30 cellular contexts compared by ENCODE assay signal in genomic region chr5:154254886-154255285, GRCh38.
"Had no signal": no experiment of that assay in that cellular context is flagged by ENCODE, and none has a peak within 500 bp of the region (broad histone marks: within the 10 kb centered on the region; RNA-seq: fewer than 3 reads in every experiment).

No MANE protein-coding gene starts in this region.

- H3K4me1 Mint-ChIP-seq: activated naive CD4-positive, alpha-beta T cell treated with anti-CD3 and anti-CD28 coated beads, Interleukin-2, amount 10 ng/mL, durations not matched to agents 7 days and 5 days had no signal

- ATAC-seq: activated CD8-positive, alpha-beta T cell treated with anti-CD3 and anti-CD28 coated beads, Interleukin-2, amount 10 ng/mL, durations not matched to agents 7 days and 5 days; activated naive CD8-positive, alpha-beta T cell treated with anti-CD3 and anti-CD28 coated beads, Interleukin-2, amount 50 U/mL, for 24 hours; activated T-cell treated with anti-CD3 and anti-CD28 coated beads, Interleukin-2, amount 50 U/mL, for 4 hours; PC-3; SK-N-SH treated with all-trans-retinoic acid at 6 μM for 48 hours; T-cell had no signal

- H3K4me3 Mint-ChIP-seq: activated B cell treated with CpG ODN at 0.5 μM for 24 hours; activated CD4-positive, alpha-beta T cell treated with anti-CD3 and anti-CD28 coated beads, Interleukin-2, amount 10 ng/mL, durations not matched to agents 7 days and 5 days; activated CD8-positive, alpha-beta T cell treated with anti-CD3 and anti-CD28 coated beads, Interleukin-2, amount 10 ng/mL, durations not matched to agents 7 days and 5 days; activated naive CD4-positive, alpha-beta T cell treated with anti-CD3 and anti-CD28 coated beads, Interleukin-2, amount 10 ng/mL, durations not matched to agents 7 days and 5 days; activated naive CD8-positive, alpha-beta T cell; activated naive CD8-positive, alpha-beta T cell treated with anti-CD3 and anti-CD28 coated beads, Interleukin-2, amount 50 U/mL, for 24 hours; activated T-cell treated with anti-CD3 and anti-CD28 coated beads, Interleukin-2, amount 50 U/mL, for 4 hours; brain; T-cell had no signal

- H3K9me3 Mint-ChIP-seq: activated B cell treated with CpG ODN at 0.5 μM for 24 hours had no signal

- H3K27me3 Mint-ChIP-seq: activated B cell treated with CpG ODN at 0.5 μM for 24 hours; activated CD4-positive, alpha-beta T cell treated with anti-CD3 and anti-CD28 coated beads, Interleukin-2, amount 10 ng/mL, durations not matched to agents 7 days and 5 days; activated naive CD4-positive, alpha-beta T cell treated with anti-CD3 and anti-CD28 coated beads, Interleukin-2, amount 10 ng/mL, durations not matched to agents 7 days and 5 days; activated naive CD8-positive, alpha-beta T cell; activated naive CD8-positive, alpha-beta T cell treated with anti-CD3 and anti-CD28 coated beads, Interleukin-2, amount 50 U/mL, for 24 hours; T-cell had no signal

- DNase-seq: activated B cell treated with CpG ODN at 0.5 μM for 24 hours; activated CD4-positive, alpha-beta T cell treated with anti-CD3 and anti-CD28 coated beads for 1 hour; activated CD4-positive, alpha-beta T cell treated with anti-CD3 and anti-CD28 coated beads, Interleukin-2, amount 10 ng/mL, durations not matched to agents 7 days and 5 days; activated CD4-positive, alpha-beta T cell treated with anti-CD3 and anti-CD28 coated beads, Interleukin-2, amount 50 U/mL, for 48 hours; activated CD8-positive, alpha-beta T cell treated with anti-CD3 and anti-CD28 coated beads, Interleukin-2, amount 10 ng/mL, durations not matched to agents 7 days and 5 days; activated effector memory CD4-positive, alpha-beta T cell treated with Interleukin-2 at 50 U/mL for 16 hours; activated naive CD4-positive, alpha-beta T cell treated with anti-CD3 and anti-CD28 coated beads, Interleukin-2, amount 10 ng/mL, durations not matched to agents 7 days and 5 days; activated naive CD8-positive, alpha-beta T cell treated with anti-CD3 and anti-CD28 coated beads, Interleukin-2, amount 50 U/mL, for 24 hours; activated T-cell treated with anti-CD3 and anti-CD28 coated beads, Interleukin-2, amount 50 U/mL, for 4 hours; anterior cingulate cortex; caudate nucleus; MM.1S; NCI-H1092 treated with DMSO at 0.1 percent for 48 hours; NCI-H1417; NCI-H187 treated with DMSO at 0.1 percent for 48 hours; NCI-H2081; NCI-H226; NCI-H446 treated with DMSO at 0.1 percent for 48 hours; NCI-H524; NCI-H69; NK-92 treated with Interleukin-12 subunit alpha and Interleukin-12 subunit beta, amount 100 ng/mL, for 24 hours; PC-3; RPMI8226; SHP77 treated with DMSO at 0.1 percent for 48 hours; T-cell; T-helper 2 cell; T-helper 9 cell had no signal

- H3K27ac Mint-ChIP-seq: activated B cell treated with CpG ODN at 0.5 μM for 24 hours; activated CD4-positive, alpha-beta T cell treated with anti-CD3 and anti-CD28 coated beads, Interleukin-2, amount 10 ng/mL, durations not matched to agents 7 days and 5 days; activated CD8-positive, alpha-beta T cell treated with anti-CD3 and anti-CD28 coated beads, Interleukin-2, amount 10 ng/mL, durations not matched to agents 7 days and 5 days; activated naive CD4-positive, alpha-beta T cell treated with anti-CD3 and anti-CD28 coated beads, Interleukin-2, amount 10 ng/mL, durations not matched to agents 7 days and 5 days; activated naive CD8-positive, alpha-beta T cell; activated naive CD8-positive, alpha-beta T cell treated with anti-CD3 and anti-CD28 coated beads, Interleukin-2, amount 50 U/mL, for 24 hours; T-cell had no signal
